Comparison of ENCODE assay signal across 14 cellular contexts in the genomic region with DNA sequence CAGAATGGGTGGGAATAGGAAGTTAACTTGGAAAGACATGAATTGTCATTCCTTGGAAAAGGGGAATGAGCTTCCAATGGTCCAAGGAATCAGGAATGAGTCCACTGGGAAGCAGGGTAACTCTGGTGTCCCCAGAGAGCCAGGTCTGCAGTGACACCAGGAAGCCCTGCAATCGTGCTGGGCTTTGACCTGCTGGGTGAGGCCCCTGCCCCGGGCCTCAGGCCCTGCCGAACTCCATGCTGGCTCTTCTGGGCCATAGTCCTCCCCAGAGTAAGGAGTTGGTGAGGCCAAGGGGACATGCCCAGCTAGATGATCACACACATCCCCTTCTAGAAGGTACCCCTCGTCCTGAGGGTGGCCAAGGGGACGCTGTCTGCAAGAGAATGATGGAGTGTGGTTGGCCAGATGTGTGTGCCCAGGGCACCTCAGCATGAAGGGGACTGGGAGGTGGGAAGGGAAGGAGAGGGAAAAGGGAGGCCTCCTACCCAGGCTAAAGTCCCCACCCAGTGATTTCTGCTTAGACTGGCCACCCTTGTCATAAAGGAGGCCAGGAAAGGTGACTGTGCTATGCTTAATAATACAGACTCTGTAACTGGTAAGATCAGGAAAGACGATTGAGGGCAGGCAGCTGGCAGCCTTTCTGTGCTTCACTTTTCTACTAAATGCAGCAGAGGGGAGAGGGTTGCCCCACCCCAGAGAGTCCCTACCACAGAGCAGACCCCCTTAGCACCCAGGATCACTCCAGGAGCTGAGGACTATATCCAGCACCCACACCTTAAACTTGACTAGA.
DNase-seq lines count a peak whose midpoint lies in the region; ATAC-seq and TF ChIP-seq lines count a peak whose summit lies in the region.
"Had no signal": no experiment of that assay in that cellular context is flagged by ENCODE, and none has a peak within 500 bp of the region (broad histone marks: within the 10 kb centered on the region; RNA-seq: fewer than 3 reads in every experiment).

No MANE protein-coding gene starts in this region.

- H3K9ac ChIP-seq in liver (ENCODE audit: low read depth in 1 of 2, low read length in 2 of 2) (no peak overlapping the region), subcutaneous abdominal adipose tissue (ENCODE audit: low read length in 5 of 5) (no peak overlapping the region)

- H3K27me3 Mint-ChIP-seq in T-helper 1 cell treated with Interleukin-12 subunit alpha and Interleukin-12 subunit beta and Interleukin-4 antibody, amounts not matched to agents 30 μg/mL and 1 μg/mL, for 36 hours (ENCODE audit: low read depth) = peaks cover 4% of the 10 kb centered on the region
- peaks cover 7% of the 10 kb centered on the region for H3K27me3 Mint-ChIP-seq in activated T-helper 1 cell treated with anti-CD3 and anti-CD28 coated beads, Interleukin-12 subunit alpha, Interleukin-12 subunit beta, Interleukin-2, Interleukin-4 antibody, amounts not matched to agents 30 ng/mL and 10 ng/mL and 1 ng/mL, durations not matched to agents 14 hours and 24 hours and 36 hours (ENCODE audit: insufficient read depth)

- no peak for DNase-seq in T-helper 1 cell
- DNase-seq in activated T-helper 1 cell treated with anti-CD3 and anti-CD28 coated beads, Interleukin-12 subunit alpha, Interleukin-12 subunit beta, Interleukin-2, Interleukin-4 antibody, amounts not matched to agents 30 ng/mL and 10 ng/mL and 1 ng/mL, durations not matched to agents 14 hours and 24 hours and 36 hours (ENCODE audit: low spot score) = no peak
- no peak for DNase-seq in NCI-H82 (lab: John Stamatoyannopoulos, UW)
- DNase-seq: activated CD8-positive, alpha-beta memory T cell treated with anti-CD3 and anti-CD28 coated beads, Interleukin-2, amount 50 U/mL, for 4 hours; effector CD8-positive, alpha-beta T cell; NCI-H1048 had no signal

- H3K36me3 Mint-ChIP-seq in T-helper 1 cell treated with Interleukin-12 subunit alpha and Interleukin-12 subunit beta and Interleukin-4 antibody, amounts not matched to agents 30 μg/mL and 1 μg/mL, for 36 hours (ENCODE audit: low read depth) = no peaks in the 10 kb centered on the region
- H3K36me3 Mint-ChIP-seq in activated T-helper 1 cell treated with anti-CD3 and anti-CD28 coated beads, Interleukin-12 subunit alpha, Interleukin-12 subunit beta, Interleukin-2, Interleukin-4 antibody, amounts not matched to agents 30 ng/mL and 10 ng/mL and 1 ng/mL, durations not matched to agents 14 hours and 24 hours and 36 hours (ENCODE audit: low read depth) = no peaks in the 10 kb centered on the region

- no peak for TF ChIP-seq RAD21 in liver (IDR thresholded peaks at IDR 0.05)

- H3K9me3 Mint-ChIP-seq in T-helper 1 cell treated with Interleukin-12 subunit alpha and Interleukin-12 subunit beta and Interleukin-4 antibody, amounts not matched to agents 30 μg/mL and 1 μg/mL, for 36 hours = no peaks in the 10 kb centered on the region
- H3K9me3 Mint-ChIP-seq in activated T-helper 1 cell treated with anti-CD3 and anti-CD28 coated beads, Interleukin-12 subunit alpha, Interleukin-12 subunit beta, Interleukin-2, Interleukin-4 antibody, amounts not matched to agents 30 ng/mL and 10 ng/mL and 1 ng/mL, durations not matched to agents 14 hours and 24 hours and 36 hours = no peaks in the 10 kb centered on the region

- peak overlapping the region; percentile 6 for H3K27ac Mint-ChIP-seq in T-helper 1 cell treated with Interleukin-12 subunit alpha and Interleukin-12 subunit beta and Interleukin-4 antibody, amounts not matched to agents 30 μg/mL and 1 μg/mL, for 36 hours
- peak overlapping the region; percentile 31 for H3K27ac Mint-ChIP-seq in activated T-helper 1 cell treated with anti-CD3 and anti-CD28 coated beads, Interleukin-12 subunit alpha, Interleukin-12 subunit beta, Interleukin-2, Interleukin-4 antibody, amounts not matched to agents 30 ng/mL and 10 ng/mL and 1 ng/mL, durations not matched to agents 14 hours and 24 hours and 36 hours

- peaks cover 26% of the 10 kb centered on the region for H3K4me1 Mint-ChIP-seq in T-helper 1 cell treated with Interleukin-12 subunit alpha and Interleukin-12 subunit beta and Interleukin-4 antibody, amounts not matched to agents 30 μg/mL and 1 μg/mL, for 36 hours (ENCODE audit: low read depth)
- peaks cover 10% of the 10 kb centered on the region for H3K4me1 Mint-ChIP-seq in activated T-helper 1 cell treated with anti-CD3 and anti-CD28 coated beads, Interleukin-12 subunit alpha, Interleukin-12 subunit beta, Interleukin-2, Interleukin-4 antibody, amounts not matched to agents 30 ng/mL and 10 ng/mL and 1 ng/mL, durations not matched to agents 14 hours and 24 hours and 36 hours (ENCODE audit: low read depth)

- H3K4me1 ChIP-seq in liver (ENCODE audit: control insufficient read depth in 4 of 4, insufficient read depth in 4 of 4, low read length in 3 of 4) (peaks cover 0 to 4% (median 4%) of the 10 kb centered on the region in 4 donors), subcutaneous abdominal adipose tissue (ENCODE audit: control insufficient read depth in 5 of 5, insufficient read depth in 5 of 5, low read length in 5 of 5) (peaks cover 7 to 41% (median 26%) of the 10 kb centered on the region in 5 donors)
- H3K4me1 ChIP-seq: adrenal gland had no signal

- H3K27ac ChIP-seq in liver (ENCODE audit: low read depth in 1 of 2, low read length in 2 of 2) (peak overlapping the region; percentile 33 to 36), subcutaneous abdominal adipose tissue (ENCODE audit: low read depth, low read length) (peak overlapping the region; percentile 60)
- H3K27ac ChIP-seq: 22Rv1 had no signal

- TF ChIP-seq CTCF in liver (IDR thresholded peaks at IDR 0.05; ENCODE audit: low read depth, low read length, missing input control) = no peak

- no peaks in the 10 kb centered on the region for H3K27me3 ChIP-seq in liver (ENCODE audit: control insufficient read depth in 4 of 4, insufficient read depth in 4 of 4, low read length in 3 of 4)
- H3K27me3 ChIP-seq in subcutaneous abdominal adipose tissue (ENCODE audit: control insufficient read depth in 5 of 5, insufficient read depth in 4 of 5, low read length in 5 of 5) = no peaks in the 10 kb centered on the region
- H3K27me3 ChIP-seq: adrenal gland had no signal

- WGBS in liver = 89% methylated on average over 6 of the region's 6 CpGs

- H3K4me3 ChIP-seq in liver (ENCODE audit: low read depth in 1 of 3, low read length in 3 of 3) (no peak overlapping the region), subcutaneous abdominal adipose tissue (ENCODE audit: low read depth in 1 of 5, low read length in 5 of 5) (no peak overlapping the region)
- H3K4me3 ChIP-seq: adrenal gland, lung had no signal

- no peak overlapping the region for H3K4me3 Mint-ChIP-seq in T-helper 1 cell treated with Interleukin-12 subunit alpha and Interleukin-12 subunit beta and Interleukin-4 antibody, amounts not matched to agents 30 μg/mL and 1 μg/mL, for 36 hours
- H3K4me3 Mint-ChIP-seq in activated T-helper 1 cell treated with anti-CD3 and anti-CD28 coated beads, Interleukin-12 subunit alpha, Interleukin-12 subunit beta, Interleukin-2, Interleukin-4 antibody, amounts not matched to agents 30 ng/mL and 10 ng/mL and 1 ng/mL, durations not matched to agents 14 hours and 24 hours and 36 hours = no peak overlapping the region

- H3K9me3 ChIP-seq in liver (ENCODE audit: control insufficient read depth in 4 of 4, low read length in 3 of 4) (no peaks in the 10 kb centered on the region), subcutaneous abdominal adipose tissue (ENCODE audit: control insufficient read depth in 5 of 5, low read length in 5 of 5) (peaks cover 0 to 8% (median 6%) of the 10 kb centered on the region in 5 donors)
- H3K9me3 ChIP-seq: adrenal gland had no signal

- H3K36me3 ChIP-seq in liver (ENCODE audit: control insufficient read depth in 4 of 4, insufficient read depth in 3 of 4, low read depth in 1 of 4, low read length in 3 of 4) = no peaks in the 10 kb centered on the region
- H3K36me3 ChIP-seq in subcutaneous abdominal adipose tissue (ENCODE audit: control insufficient read depth in 5 of 5, insufficient read depth in 5 of 5, low read length in 5 of 5) = no peaks in the 10 kb centered on the region
- H3K36me3 ChIP-seq: adrenal gland had no signal

- ATAC-seq in GM21717 (IDR thresholded peaks at IDR 0.05; ENCODE audit: unreplicated experiment) (no peak), HG02571 (IDR thresholded peaks at IDR 0.05; ENCODE audit: unreplicated experiment) (no peak)

- intact Hi-C loops in activated T-helper 1 cell treated with anti-CD3 and anti-CD28 coated beads, Interleukin-12 subunit alpha, Interleukin-12 subunit beta, Interleukin-2, Interleukin-4 antibody, amounts not matched to agents 30 ng/mL and 10 ng/mL and 1 ng/mL, durations not matched to agents 14 hours and 24 hours and 36 hours (cut with micrococcal nuclease) = no loop called here

TF ChIP-seq in liver, 16 proteins besides CTCF, POLR2A, EP300 and RAD21:
- TF ChIP-seq FOXA2 (IDR thresholded peaks at IDR 0.05) = no peak
- TF ChIP-seq, protein P1, sequence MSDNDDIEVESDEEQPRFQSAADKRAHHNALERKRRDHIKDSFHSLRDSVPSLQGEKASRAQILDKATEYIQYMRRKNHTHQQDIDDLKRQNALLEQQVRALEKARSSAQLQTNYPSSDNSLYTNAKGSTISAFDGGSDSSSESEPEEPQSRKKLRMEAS (IDR thresholded peaks at IDR 0.05) = no peak
- TF ChIP-seq EGR1 (IDR thresholded peaks at IDR 0.05; ENCODE audit: low read depth in 2 of 2) = no peak
- TF ChIP-seq TAF1 (conservative IDR thresholded peaks at IDR 0.05) = no peak
- TF ChIP-seq, protein P2, sequence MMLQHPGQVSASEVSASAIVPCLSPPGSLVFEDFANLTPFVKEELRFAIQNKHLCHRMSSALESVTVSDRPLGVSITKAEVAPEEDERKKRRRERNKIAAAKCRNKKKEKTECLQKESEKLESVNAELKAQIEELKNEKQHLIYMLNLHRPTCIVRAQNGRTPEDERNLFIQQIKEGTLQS (IDR thresholded peaks at IDR 0.05) = no peak
- no peak for TF ChIP-seq JUND (IDR thresholded peaks at IDR 0.05)
- TF ChIP-seq HNF4A (conservative IDR thresholded peaks at IDR 0.05) = no peak
- TF ChIP-seq, protein P3, sequence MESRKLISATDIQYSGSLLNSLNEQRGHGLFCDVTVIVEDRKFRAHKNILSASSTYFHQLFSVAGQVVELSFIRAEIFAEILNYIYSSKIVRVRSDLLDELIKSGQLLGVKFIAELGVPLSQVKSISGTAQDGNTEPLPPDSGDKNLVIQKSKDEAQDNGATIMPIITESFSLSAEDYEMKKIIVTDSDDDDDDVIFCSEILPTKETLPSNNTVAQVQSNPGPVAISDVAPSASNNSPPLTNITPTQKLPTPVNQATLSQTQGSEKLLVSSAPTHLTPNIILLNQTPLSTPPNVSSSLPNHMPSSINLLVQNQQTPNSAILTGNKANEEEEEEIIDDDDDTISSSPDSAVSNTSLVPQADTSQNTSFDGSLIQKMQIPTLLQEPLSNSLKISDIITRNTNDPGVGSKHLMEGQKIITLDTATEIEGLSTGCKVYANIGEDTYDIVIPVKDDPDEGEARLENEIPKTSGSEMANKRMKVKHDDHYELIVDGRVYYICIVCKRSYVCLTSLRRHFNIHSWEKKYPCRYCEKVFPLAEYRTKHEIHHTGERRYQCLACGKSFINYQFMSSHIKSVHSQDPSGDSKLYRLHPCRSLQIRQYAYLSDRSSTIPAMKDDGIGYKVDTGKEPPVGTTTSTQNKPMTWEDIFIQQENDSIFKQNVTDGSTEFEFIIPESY (IDR thresholded peaks at IDR 0.05) = no peak
- TF ChIP-seq YY1 (IDR thresholded peaks at IDR 0.05) = no peak
- no peak for TF ChIP-seq HNF4G (IDR thresholded peaks at IDR 0.05)
